Comparison of ENCODE assay signal across 7 cellular contexts in genomic region chr7:157901166-157901565, GRCh38.
"Had no signal": no experiment of that assay in that cellular context is flagged by ENCODE, and none has a peak within 500 bp of the region (broad histone marks: within the 10 kb centered on the region; RNA-seq: fewer than 3 reads in every experiment).

No MANE protein-coding gene starts in this region.

- H3K27ac Mint-ChIP-seq: HFFc6 had no signal

- DNase-seq: GM23248, GOT3, H7, HFFc6, IMR-90 had no signal

- H3K27ac ChIP-seq: GM23248, HL-60 had no signal

- FAIRE-seq: K562 had no signal

- H3K4me3 Mint-ChIP-seq: HFFc6 had no signal
